8 cellular contexts compared by ENCODE assay signal in the genomic region with DNA sequence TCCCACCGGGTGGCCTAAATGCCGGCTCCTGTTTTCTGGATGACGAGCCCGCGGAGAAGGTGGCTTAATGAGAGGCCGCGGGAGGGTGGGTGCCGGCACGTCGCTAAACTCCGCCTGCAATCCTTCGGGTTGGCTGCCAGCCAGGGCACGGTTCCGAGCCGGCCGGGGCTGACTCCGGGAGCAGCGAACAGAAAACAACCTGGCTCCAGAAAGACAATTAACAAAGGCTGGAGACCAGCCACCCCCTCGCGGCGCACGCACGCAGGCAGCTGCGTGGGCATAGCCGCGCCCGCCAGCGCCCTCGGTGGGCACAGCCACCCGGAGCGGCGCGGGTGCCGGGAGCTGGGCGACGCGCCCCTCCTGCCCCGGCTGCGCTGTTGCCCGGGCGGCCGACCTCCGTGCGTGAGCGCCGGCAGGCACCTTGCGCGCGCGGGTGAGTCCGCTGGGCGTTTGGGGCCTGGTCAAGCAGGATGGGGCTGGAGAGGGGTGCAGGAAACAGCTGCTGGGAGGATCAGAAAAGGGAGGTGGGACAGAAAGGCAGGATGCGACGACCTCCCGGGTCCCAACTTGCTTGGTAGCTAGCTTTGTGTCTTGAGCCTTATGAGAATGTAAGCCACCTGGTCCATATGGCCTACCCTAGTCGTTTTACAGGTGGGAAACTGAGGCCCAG. TPM values are rescaled to one million over a fixed set of nuclear protein-coding genes. Genes with fewer than 3 reads are reported as not detected.
DNase-seq lines count a peak whose midpoint lies in the region; ATAC-seq and TF ChIP-seq lines count a peak whose summit lies in the region.

A gene with protein sequence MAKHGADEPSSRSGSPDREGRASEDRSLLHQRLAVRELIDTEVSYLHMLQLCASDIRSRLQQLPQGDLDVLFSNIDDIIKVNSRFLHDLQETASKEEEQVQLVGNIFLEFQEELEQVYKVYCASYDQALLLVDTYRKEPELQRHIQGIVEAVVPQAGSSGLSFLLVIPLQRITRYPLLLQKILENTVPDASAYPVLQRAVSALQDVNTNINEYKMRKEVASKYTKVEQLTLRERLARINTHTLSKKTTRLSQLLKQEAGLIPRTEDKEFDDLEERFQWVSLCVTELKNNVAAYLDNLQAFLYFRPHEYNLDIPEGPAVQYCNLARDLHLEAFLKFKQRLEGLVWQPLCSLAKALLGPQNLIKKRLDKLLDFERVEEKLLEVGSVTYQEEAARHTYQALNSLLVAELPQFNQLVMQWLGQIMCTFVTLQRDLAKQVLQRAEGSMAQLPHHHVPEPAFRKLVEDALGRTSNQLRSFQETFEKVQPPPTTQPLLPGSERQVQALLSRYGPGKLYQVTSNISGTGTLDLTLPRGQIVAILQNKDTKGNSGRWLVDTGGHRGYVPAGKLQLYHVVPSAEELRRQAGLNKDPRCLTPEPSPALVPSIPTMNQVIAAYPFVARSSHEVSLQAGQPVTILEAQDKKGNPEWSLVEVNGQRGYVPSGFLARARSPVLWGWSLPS (plus strand): TSS at position 307 of the 670 bp plus-strand sequence. CDS start 16,272 bp downstream, outside the sequence.

- H3K4me1 ChIP-seq in ectodermal cell (ENCODE audit: control insufficient read depth, insufficient read depth, low read length): peaks cover 4% of the 10 kb centered on the region
- H3K4me1 ChIP-seq in lower lobe of right lung: peaks cover 39% of the 10 kb centered on the region

- WGBS in ectodermal cell, 2 experiments: 1% methylated on average over 56 of the region's 56 CpGs

- H3K27ac ChIP-seq in ectodermal cell (ENCODE audit: insufficient read depth, low read depth, low read length, poor library complexity, severe bottlenecking) (no peak within 1 kb of the TSS), lower lobe of right lung (peak within 1 kb of the TSS; percentile 87)

- H3K27me3 ChIP-seq in ectodermal cell (ENCODE audit: control insufficient read depth, insufficient read depth, low read length, poor library complexity, severe bottlenecking) (peaks cover 41% of the 10 kb centered on the region), lower lobe of right lung (ENCODE audit: low read depth) (no peaks in the 10 kb centered on the region)

- no peaks in the 10 kb centered on the region for H3K9me3 ChIP-seq in ectodermal cell (ENCODE audit: control insufficient read depth, low read length)
- H3K9me3 ChIP-seq in lower lobe of right lung: no peaks in the 10 kb centered on the region

- TF ChIP-seq CTCF in lower lobe of right lung (IDR thresholded peaks at IDR 0.05): no peak

- peak; percentile 63 for DNase-seq in EH (ENCODE audit: low read depth)
- DNase-seq in NCI-H1694 treated with DMSO at 0.1 percent for 48 hours (lab: John Stamatoyannopoulos, UW): peak; percentile 11
- peak; percentile 34 to 40 for DNase-seq in activated CD4-positive, alpha-beta T cell treated with anti-CD3 and anti-CD28 coated beads, Interleukin-2, amount 50 U/mL, for 4 hours
- DNase-seq in lower lobe of right lung: peak; percentile 87
- DNase-seq in stimulated activated CD4-positive, alpha-beta T cell treated with anti-CD3 and anti-CD28 coated beads, Interleukin-2, amount 100 ng/mL, for 48 hours: peak; percentile 32 to 51

- H3K36me3 ChIP-seq in ectodermal cell (ENCODE audit: control insufficient read depth, insufficient read depth, low read length): no peaks in the 10 kb centered on the region
- H3K36me3 ChIP-seq in lower lobe of right lung: no peaks in the 10 kb centered on the region

- intact Hi-C loops in lower lobe of right lung (cut with DNase I): no loop called here

- peak; percentile 88 to 89 for ATAC-seq in lower lobe of right lung
- no peak for ATAC-seq in HG03039 (IDR thresholded peaks at IDR 0.05; ENCODE audit: unreplicated experiment)
- no peak for ATAC-seq in HG03571 (IDR thresholded peaks at IDR 0.05; ENCODE audit: unreplicated experiment)

- H3K4me3 ChIP-seq in ectodermal cell (ENCODE audit: insufficient read depth, low read depth, low read length): peak within 1 kb of the TSS; percentile 46
- H3K4me3 ChIP-seq in lower lobe of right lung: peak within 1 kb of the TSS; percentile 62

RNA-seq across cellular contexts. Expression of the gene that starts here (rescaled TPM):
- 1.5 TPM for polyA plus RNA-seq in ectodermal cell (2013, experiment 1 of 4)
- polyA plus RNA-seq in ectodermal cell (2013, experiment 2 of 4): 1.5 TPM
- polyA plus RNA-seq in ectodermal cell (2013, experiment 3 of 4): 0.53 TPM
- polyA plus RNA-seq in ectodermal cell (2013, experiment 4 of 4): 0.49 TPM
- 13.5 TPM for total RNA-seq in lower lobe of right lung

Comparison
In these comparisons a context has a peak if more than half of its experiments do, and no peak if none do; other contexts are left out.
1. DNase-seq: peak in every context shown above with its lines; median percentile 87 in lower lobe of right lung; 63 in EH; 42 in stimulated activated CD4-positive, alpha-beta T cell treated with anti-CD3 and anti-CD28 coated beads, Interleukin-2, amount 100 ng/mL, for 48 hours; 37 in activated CD4-positive, alpha-beta T cell treated with anti-CD3 and anti-CD28 coated beads, Interleukin-2, amount 50 U/mL, for 4 hours; 11 in NCI-H1694 treated with DMSO at 0.1 percent for 48 hours.
2. ATAC-seq: peak in lower lobe of right lung (2 of 2); none in HG03039 (single experiment) and HG03571 (single experiment).